Comparison of ENCODE assay signal across 8 cellular contexts in genomic region chr17:81510524-81510797, GRCh38. TPM values are rescaled to one million over a fixed set of nuclear protein-coding genes. Genes with fewer than 3 reads are reported as not detected.
A peak's percentile ranks its signal among the peaks of the same experiment; 100 is the strongest.
DNase-seq lines count a peak whose midpoint lies in the region; ATAC-seq and TF ChIP-seq lines count a peak whose summit lies in the region.

No MANE protein-coding gene starts in this region.

- H3K27me3 Mint-ChIP-seq in IgD-negative memory B cell: no peaks in the 10 kb centered on the region

- peaks cover 26% of the 10 kb centered on the region for H3K36me3 Mint-ChIP-seq in IgD-negative memory B cell

- H3K9ac ChIP-seq in muscle layer of colon (ENCODE audit: low read length): peak overlapping the region; percentile 85

- no peaks in the 10 kb centered on the region for H3K9me3 ChIP-seq in muscle layer of colon (ENCODE audit: low read length)

- H3K4me1 Mint-ChIP-seq in IgD-negative memory B cell: peaks cover 25 to 33% (median 27%) of the 10 kb centered on the region in 3 donors

- peaks cover 38% of the 10 kb centered on the region for H3K36me3 ChIP-seq in muscle layer of colon (ENCODE audit: insufficient read depth, low read length)

- H3K4me1 ChIP-seq in muscle layer of colon (ENCODE audit: insufficient read depth, low read length): peaks cover 10% of the 10 kb centered on the region

- no peak for TF ChIP-seq CTCF in 22Rv1 (IDR thresholded peaks at IDR 0.05)

- peak overlapping the region; percentile 94 to 99 (median 97) for H3K4me3 Mint-ChIP-seq in IgD-negative memory B cell

- no peaks in the 10 kb centered on the region for H3K27me3 ChIP-seq in muscle layer of colon (ENCODE audit: control insufficient read depth in 1 of 2, insufficient read depth in 2 of 2, low read length in 2 of 2)

- H3K27ac ChIP-seq in 22Rv1: peak overlapping the region; percentile 100
- H3K27ac ChIP-seq in caudate nucleus (ENCODE audit: low read depth, low read length): peak overlapping the region; percentile 30
- peak overlapping the region; percentile 90 for H3K27ac ChIP-seq in muscle layer of colon (ENCODE audit: low read depth, low read length)

- peak overlapping the region; percentile 85 to 99 (median 96) for H3K27ac Mint-ChIP-seq in IgD-negative memory B cell

- no peak for ATAC-seq in GM21360 (IDR thresholded peaks at IDR 0.05; ENCODE audit: unreplicated experiment)
- no peak for ATAC-seq in GM18520 (IDR thresholded peaks at IDR 0.05; ENCODE audit: unreplicated experiment)

- DNase-seq in caudate nucleus (lab: John Stamatoyannopoulos, UW) (peak in 1 of 61 donors; percentile 76), ecto neural progenitor cell (ENCODE audit: low spot score) (no peak), posterior cingulate gyrus (no peak)

- peak overlapping the region; percentile 77 to 78 for H3K4me3 ChIP-seq in muscle layer of colon (ENCODE audit: low read depth in 1 of 2, low read length in 2 of 2)

- intact Hi-C loops in posterior cingulate gyrus (cut with DNase I): loop anchor here (5.0 kb wide), 1 partner anchor 42 kb away; the partner anchor contains the start of gene FAAP100

- H3K9me3 Mint-ChIP-seq in IgD-negative memory B cell: no peaks in the 10 kb centered on the region

RNA-seq across cellular contexts. Expression of gene ACTG1, which starts 2.1 kb away (rescaled TPM):
- 1,302 TPM for polyA plus RNA-seq in IgD-negative memory B cell

RNA-seq across cellular contexts. Expression of gene FSCN2, which starts 17.7 kb away (rescaled TPM):
- 0.83 TPM for polyA plus RNA-seq in IgD-negative memory B cell

RNA-seq across cellular contexts. Expression of gene FAAP100, which starts 41.7 kb away (rescaled TPM):
- polyA plus RNA-seq in IgD-negative memory B cell: 25.6 TPM

Comparison
In these comparisons a context has a peak if more than half of its experiments do, and no peak if none do; other contexts are left out.
1. H3K27ac ChIP-seq: peak in every context shown above with its lines; median percentile 100 in 22Rv1; 90 in muscle layer of colon; 30 in caudate nucleus.